1 cellular context compared by ENCODE assay signal in genomic region chr11:65743928-65744698, GRCh38.
TF ChIP-seq lines count a peak whose summit lies in the region.

No MANE protein-coding gene starts in this region.

TF ChIP-seq in HepG2, 621 proteins besides CTCF, POLR2A, EP300 and RAD21 (continued from another document and continues in another):
- TF ChIP-seq NR2F6 (IDR thresholded peaks at IDR 0.05): no peak
- TF ChIP-seq NR2F6 (CRISPR knock-in tag; IDR thresholded peaks at IDR 0.05): 0 out of 2 replicates have a peak, but pooled peaks have one; percentile 12
- TF ChIP-seq ZSCAN21 (CRISPR knock-in tag; IDR thresholded peaks at IDR 0.05; ENCODE audit: borderline replicate concordance): no peak
- no peak for TF ChIP-seq IKZF1 (IDR thresholded peaks at IDR 0.05)
- TF ChIP-seq KMT2A (CRISPR knock-in tag; IDR thresholded peaks at IDR 0.05): no peak
- TF ChIP-seq KLF15 (CRISPR knock-in tag; IDR thresholded peaks at IDR 0.05; ENCODE audit: borderline replicate concordance): no peak; the same call in 1 of the 2 replicates
- TF ChIP-seq THAP7 (CRISPR knock-in tag; IDR thresholded peaks at IDR 0.05): 0 out of 2 replicates have a peak, but pooled peaks have one; percentile 28
- TF ChIP-seq JDP2 (CRISPR knock-in tag; IDR thresholded peaks at IDR 0.05; ENCODE audit: borderline replicate concordance): no peak
- no peak for TF ChIP-seq THAP9 (CRISPR knock-in tag; IDR thresholded peaks at IDR 0.05; ENCODE audit: borderline replicate concordance)
- no peak for TF ChIP-seq THRA (CRISPR knock-in tag; IDR thresholded peaks at IDR 0.05; ENCODE audit: borderline replicate concordance)
- TF ChIP-seq ZNF276 (CRISPR knock-in tag; IDR thresholded peaks at IDR 0.05; ENCODE audit: low read depth): no peak
- peak; percentile 64 for TF ChIP-seq ZMYM3 (CRISPR knock-in tag; IDR thresholded peaks at IDR 0.05)
- no peak for TF ChIP-seq DZIP1 (CRISPR knock-in tag; IDR thresholded peaks at IDR 0.05)
- no peak for TF ChIP-seq MBNL3 (CRISPR knock-in tag; conservative IDR thresholded peaks at IDR 0.05)
- no peak for TF ChIP-seq ZNF510 (CRISPR knock-in tag; IDR thresholded peaks at IDR 0.05; ENCODE audit: low read depth)
- TF ChIP-seq E2F1 (CRISPR knock-in tag; IDR thresholded peaks at IDR 0.05): no peak
- TF ChIP-seq ZSCAN12 (CRISPR knock-in tag; IDR thresholded peaks at IDR 0.05): no peak
- TF ChIP-seq NPAS2 (CRISPR knock-in tag; IDR thresholded peaks at IDR 0.05; ENCODE audit: borderline replicate concordance): no peak
- TF ChIP-seq HMGA1 (CRISPR knock-in tag; conservative IDR thresholded peaks at IDR 0.05): no peak
- no peak for TF ChIP-seq ZNF512 (CRISPR knock-in tag; IDR thresholded peaks at IDR 0.05)
- TF ChIP-seq ZNF850 (CRISPR knock-in tag; conservative IDR thresholded peaks at IDR 0.05): no peak
- no peak for TF ChIP-seq ZNF7 (CRISPR knock-in tag; IDR thresholded peaks at IDR 0.05)
- no peak for TF ChIP-seq ZNF543 (CRISPR knock-in tag; IDR thresholded peaks at IDR 0.05)
- TF ChIP-seq ZNF414 (CRISPR knock-in tag; IDR thresholded peaks at IDR 0.05): no peak
- TF ChIP-seq ZNF101 (CRISPR knock-in tag; IDR thresholded peaks at IDR 0.05; ENCODE audit: borderline replicate concordance, low read depth): no peak
- TF ChIP-seq ZNF44 (CRISPR knock-in tag; IDR thresholded peaks at IDR 0.05): no peak
- TF ChIP-seq ZNF224 (CRISPR knock-in tag; IDR thresholded peaks at IDR 0.05): peak; percentile 76; the same call in 1 of the 2 replicates
- 0 out of 2 replicates have a peak, but pooled peaks have one; percentile 40 for TF ChIP-seq KDM3A (CRISPR knock-in tag; IDR thresholded peaks at IDR 0.05; ENCODE audit: low read depth)
- TF ChIP-seq PITX1 (CRISPR knock-in tag; IDR thresholded peaks at IDR 0.05): no peak
- no peak for TF ChIP-seq NFAT5 (CRISPR knock-in tag; IDR thresholded peaks at IDR 0.05)
- 0 out of 2 replicates have a peak, but pooled peaks have one; percentile 61 for TF ChIP-seq EED (CRISPR knock-in tag; IDR thresholded peaks at IDR 0.05)
- no peak for TF ChIP-seq ZBED4 (CRISPR knock-in tag; IDR thresholded peaks at IDR 0.05; ENCODE audit: borderline replicate concordance)
- TF ChIP-seq SRSF4 (IDR thresholded peaks at IDR 0.05; ENCODE audit: low read depth, low read length, poor library complexity, severe bottlenecking): no peak
- 0 out of 2 replicates have a peak, but pooled peaks have one; percentile 28 for TF ChIP-seq HOXA3 (CRISPR knock-in tag; IDR thresholded peaks at IDR 0.05)
